In genomic region chr15:47822066-47822465, GRCh38 we compare ENCODE assay signal across 21 cellular contexts.
A peak's percentile ranks its signal among the peaks of the same experiment; 100 is the strongest.
DNase-seq lines count a peak whose midpoint lies in the region; ATAC-seq, FAIRE-seq and TF ChIP-seq lines count a peak whose summit lies in the region.
"Had no signal": no experiment of that assay in that cellular context is flagged by ENCODE, and none has a peak within 500 bp of the region (broad histone marks: within the 10 kb centered on the region; RNA-seq: fewer than 3 reads in every experiment).

No MANE protein-coding gene starts in this region.

- H3K27ac Mint-ChIP-seq in neural progenitor cell = peak overlapping the region; percentile 16
- H3K27ac Mint-ChIP-seq: CD4-positive, CD25-positive, alpha-beta regulatory T cell had no signal

- H3K27ac ChIP-seq in kidney (ENCODE audit: low read depth in 2 of 2, low read length in 2 of 2) = peak overlapping the region; percentile 52 to 53
- no peak overlapping the region for H3K27ac ChIP-seq in neural progenitor cell
- H3K27ac ChIP-seq in ascending aorta = no peak overlapping the region
- H3K27ac ChIP-seq: A549, PC-9 had no signal

- H2AFZ ChIP-seq in neural progenitor cell (replicated peaks) = peak overlapping the region; percentile 58
- H2AFZ ChIP-seq: PC-9 had no signal

- H3K4me3 ChIP-seq in H7 (ENCODE audit: insufficient read depth, low read depth, low read length) (no peak overlapping the region), kidney (ENCODE audit: low read length in 2 of 2) (no peak overlapping the region), neural progenitor cell (no peak overlapping the region), ascending aorta (no peak overlapping the region)
- H3K4me3 ChIP-seq: A549, PC-9 had no signal

- H3K9ac ChIP-seq in kidney (ENCODE audit: low read length in 2 of 2) = no peak overlapping the region
- H3K9ac ChIP-seq in neural progenitor cell = no peak overlapping the region

- H3K79me2 ChIP-seq in neural progenitor cell (ENCODE audit: low read depth) = no peaks in the 10 kb centered on the region

- DNase-seq in Ammon's horn (ENCODE audit: low spot score) = peak; percentile 33
- DNase-seq in H7 = peak; percentile 2
- DNase-seq in kidney = peak; percentile 89
- no peak for DNase-seq in neural progenitor cell (ENCODE audit: low spot score)
- DNase-seq in stimulated activated naive CD4-positive, alpha-beta T cell treated with Interleukin-2 at 50 U/mL for 16 hours (lab: John Stamatoyannopoulos, UW) = no peak
- no peak for DNase-seq in activated CD4-positive, alpha-beta T cell treated with anti-CD3 and anti-CD28 coated beads, Interleukin-2, amount 50 U/mL, for 4 hours
- no peak for DNase-seq in ascending aorta (ENCODE audit: low spot score in 2 of 2)
- DNase-seq: CD4-positive, CD25-positive, alpha-beta regulatory T cell; DMS79 treated with DMSO at 0.1 percent for 48 hours; GDM1; GOT3; KBM-7; NCI-H1048; NCI-H146; NCI-H226; NCI-H526; PC-9 had no signal

- H3K4me3 Mint-ChIP-seq in neural progenitor cell = no peak overlapping the region
- H3K4me3 Mint-ChIP-seq: CD4-positive, CD25-positive, alpha-beta regulatory T cell had no signal

- no peak for ATAC-seq in GM18870 (IDR thresholded peaks at IDR 0.05; ENCODE audit: unreplicated experiment)
- ATAC-seq: A549, Right ventricle myocardium inferior had no signal

- H3K36me3 ChIP-seq in H7 (replicated peaks; ENCODE audit: control insufficient read depth, insufficient read depth, low read length) (no peaks in the 10 kb centered on the region), kidney (ENCODE audit: control insufficient read depth in 1 of 2, insufficient read depth in 2 of 2, low read length in 2 of 2) (no peaks in the 10 kb centered on the region), neural progenitor cell (no peaks in the 10 kb centered on the region), ascending aorta (no peaks in the 10 kb centered on the region)

- FAIRE-seq in kidney (lab: Jason Lieb, UNC) = peak; percentile 65
- FAIRE-seq: A549, GM12892 had no signal

- H3K9me3 ChIP-seq in kidney (ENCODE audit: control insufficient read depth in 1 of 2, low read length in 2 of 2) (no peaks in the 10 kb centered on the region), neural progenitor cell (ENCODE audit: low read depth) (peaks cover 3% of the 10 kb centered on the region), ascending aorta (no peaks in the 10 kb centered on the region)
- H3K9me3 ChIP-seq: A549 had no signal

- peaks cover 52% of the 10 kb centered on the region for H3K4me1 Mint-ChIP-seq in neural progenitor cell
- H3K4me1 Mint-ChIP-seq: CD4-positive, CD25-positive, alpha-beta regulatory T cell had no signal

- no peaks in the 10 kb centered on the region for H3K36me3 Mint-ChIP-seq in neural progenitor cell
- H3K36me3 Mint-ChIP-seq: CD4-positive, CD25-positive, alpha-beta regulatory T cell had no signal

- H3K9me3 Mint-ChIP-seq in neural progenitor cell = no peaks in the 10 kb centered on the region

- H3K4me2 ChIP-seq in neural progenitor cell = no peak overlapping the region
- H3K4me2 ChIP-seq: A549, PC-9 had no signal

- peaks cover 0 to 7% of the 10 kb centered on the region in 2 donors for H3K4me1 ChIP-seq in kidney (ENCODE audit: control insufficient read depth in 1 of 2, insufficient read depth in 1 of 2, low read depth in 1 of 2, low read length in 2 of 2)
- H3K4me1 ChIP-seq in neural progenitor cell = peaks cover 35% of the 10 kb centered on the region
- no peaks in the 10 kb centered on the region for H3K4me1 ChIP-seq in ascending aorta
- H3K4me1 ChIP-seq: A549 had no signal

- H3F3A ChIP-seq in neural progenitor cell (ENCODE audit: low read depth) = peaks cover 7% of the 10 kb centered on the region

- no peaks in the 10 kb centered on the region for H3K27me3 ChIP-seq in H7 (ENCODE audit: control insufficient read depth, insufficient read depth, low read length)
- no peaks in the 10 kb centered on the region for H3K27me3 ChIP-seq in neural progenitor cell
- H3K27me3 ChIP-seq in ascending aorta = no peaks in the 10 kb centered on the region

- H4K20me1 ChIP-seq in neural progenitor cell (ENCODE audit: low read depth) = no peaks in the 10 kb centered on the region

- H3K27me3 Mint-ChIP-seq in neural progenitor cell (ENCODE audit: insufficient read depth, low read depth) = peaks cover 4% of the 10 kb centered on the region

- TF ChIP-seq CTCF in kidney (IDR thresholded peaks at IDR 0.05; ENCODE audit: borderline replicate concordance, extremely low read depth, insufficient read depth) = no peak
- no peak for TF ChIP-seq CTCF in neural progenitor cell (IDR thresholded peaks at IDR 0.05)
- no peak for TF ChIP-seq CTCF in ascending aorta (IDR thresholded peaks at IDR 0.05)

- intact Hi-C loops in kidney (cut with DNase I) = no loop called here
- intact Hi-C loops in ascending aorta (cut with DNase I) = no loop called here

Comparison
In these comparisons a context has a peak if more than half of its experiments do, and no peak if none do; other contexts are left out.
1. DNase-seq: peak in Ammon's horn (single experiment), H7 (single experiment) and kidney (single experiment); none in neural progenitor cell (single experiment), stimulated activated naive CD4-positive, alpha-beta T cell treated with Interleukin-2 at 50 U/mL for 16 hours (single experiment), activated CD4-positive, alpha-beta T cell treated with anti-CD3 and anti-CD28 coated beads, Interleukin-2, amount 50 U/mL, for 4 hours (0 of 2) and ascending aorta (0 of 2).
2. H3K27ac ChIP-seq: peak in kidney (2 of 2); none in neural progenitor cell (single experiment) and ascending aorta (0 of 2).